Comparison of ENCODE assay signal across 8 cellular contexts in genomic region chr16:66342294-66342900, GRCh38. TPM values are rescaled to one million over a fixed set of nuclear protein-coding genes. Genes with fewer than 3 reads are reported as not detected.
DNase-seq lines count a peak whose midpoint lies in the region; ATAC-seq, FAIRE-seq and TF ChIP-seq lines count a peak whose summit lies in the region.

No MANE protein-coding gene starts in this region.

- peaks cover 11% of the 10 kb centered on the region for H3K9me3 Mint-ChIP-seq in neural progenitor cell

- no peaks in the 10 kb centered on the region for H3K27me3 ChIP-seq in body of pancreas
- no peaks in the 10 kb centered on the region for H3K27me3 ChIP-seq in neural progenitor cell
- no peaks in the 10 kb centered on the region for H3K27me3 ChIP-seq in Peyer's patch

- TF ChIP-seq POLR2A in body of pancreas (IDR thresholded peaks at IDR 0.05) (no peak), Peyer's patch (IDR thresholded peaks at IDR 0.05) (no peak)

- H3K36me3 Mint-ChIP-seq in neural progenitor cell: peaks cover 3% of the 10 kb centered on the region

- H3K9me3 ChIP-seq in body of pancreas: no peaks in the 10 kb centered on the region
- no peaks in the 10 kb centered on the region for H3K9me3 ChIP-seq in neural progenitor cell (ENCODE audit: low read depth)
- H3K9me3 ChIP-seq in Peyer's patch: no peaks in the 10 kb centered on the region

- H3K9ac ChIP-seq in neural progenitor cell: no peak overlapping the region

- 59 to 64% methylated on average over 6 to 8 of the region's 9 CpGs for WGBS in body of pancreas, 2 donors

- H3K4me3 ChIP-seq in body of pancreas: no peak overlapping the region
- H3K4me3 ChIP-seq in neural progenitor cell: no peak overlapping the region
- no peak overlapping the region for H3K4me3 ChIP-seq in Peyer's patch

- no peaks in the 10 kb centered on the region for H3K4me1 ChIP-seq in body of pancreas
- peaks cover 8% of the 10 kb centered on the region for H3K4me1 ChIP-seq in neural progenitor cell
- H3K4me1 ChIP-seq in Peyer's patch: peaks cover 0 to 6% (median 0%) of the 10 kb centered on the region in 4 donors

- no peaks in the 10 kb centered on the region for H3K36me3 ChIP-seq in body of pancreas (replicated peaks in 1 of 2; ENCODE audit: insufficient read depth in 1 of 2, low read depth in 2 of 2)
- no peaks in the 10 kb centered on the region for H3K36me3 ChIP-seq in neural progenitor cell
- no peaks in the 10 kb centered on the region for H3K36me3 ChIP-seq in Peyer's patch

- FAIRE-seq in frontal cortex (lab: Jason Lieb, UNC): no peak

- no peaks in the 10 kb centered on the region for H4K20me1 ChIP-seq in neural progenitor cell (ENCODE audit: low read depth)

- TF ChIP-seq CTCF in body of pancreas (IDR thresholded peaks at IDR 0.05) (peak in 6 of 7 experiments; percentile 3 to 20 (median 17)), neural progenitor cell (IDR thresholded peaks at IDR 0.05) (peak; percentile 86), Peyer's patch (IDR thresholded peaks at IDR 0.05) (peak in 3 of 6 experiments; percentile 15 to 34 (median 24))

- H3K27ac Mint-ChIP-seq in neural progenitor cell: no peak overlapping the region

- H3K4me2 ChIP-seq in neural progenitor cell: peak overlapping the region; percentile 13

- intact Hi-C loops in body of pancreas (cut with DNase I): no loop called here

- H3K4me1 Mint-ChIP-seq in neural progenitor cell: peaks cover 2% of the 10 kb centered on the region

- no peak for ATAC-seq in body of pancreas
- no peak for ATAC-seq in GM21528 (IDR thresholded peaks at IDR 0.05; ENCODE audit: low FRiP score, unreplicated experiment)

- H3K27ac ChIP-seq in body of pancreas: no peak overlapping the region
- no peak overlapping the region for H3K27ac ChIP-seq in neural progenitor cell
- no peak overlapping the region for H3K27ac ChIP-seq in Peyer's patch

- no peaks in the 10 kb centered on the region for H3K79me2 ChIP-seq in neural progenitor cell (ENCODE audit: low read depth)

- no peak overlapping the region for H2AFZ ChIP-seq in neural progenitor cell (replicated peaks)

- H3K27me3 Mint-ChIP-seq in neural progenitor cell (ENCODE audit: insufficient read depth, low read depth): peaks cover 12% of the 10 kb centered on the region

- H3F3A ChIP-seq in neural progenitor cell (ENCODE audit: low read depth): no peaks in the 10 kb centered on the region

- peak; percentile 71 for DNase-seq in ELF-1 (ENCODE audit: low read depth, low spot score)
- DNase-seq in LoVo (ENCODE audit: low spot score): peak; percentile 30
- DNase-seq in body of pancreas: no peak
- DNase-seq in neural progenitor cell (ENCODE audit: low spot score): peak; percentile 79
- DNase-seq in NCI-H2196 (lab: John Stamatoyannopoulos, UW; ENCODE audit: unreplicated experiment): no peak
- DNase-seq in frontal cortex (ENCODE audit: low spot score in 2 of 2): no peak
- DNase-seq in Peyer's patch: no peak

- no peak overlapping the region for H3K4me3 Mint-ChIP-seq in neural progenitor cell

RNA-seq across cellular contexts. Expression of gene CDH5, which starts 24.1 kb away (rescaled TPM):
- total RNA-seq in body of pancreas (10 to 100 TPM; 10.4 to 15.8 TPM), neural progenitor cell (ENCODE audit: low replicate concordance) (0.25 TPM in 1 of 2 replicates, not detected in the other), frontal cortex (6.1 TPM), Peyer's patch (10 to 100 TPM in 3 of 4 donors, 1 to 10 TPM in 1; 5.3 to 28.1 (median 11.4) TPM)

Comparison
In these comparisons a context has a peak if more than half of its experiments do, and no peak if none do; other contexts are left out.
1. DNase-seq: peak in ELF-1 (single experiment), LoVo (single experiment) and neural progenitor cell (single experiment); none in body of pancreas (0 of 4), NCI-H2196 (single experiment), frontal cortex (0 of 2) and Peyer's patch (0 of 3).